In genomic region chr13:101579291-101579802, GRCh38 we compare ENCODE assay signal across 10 cellular contexts.
A peak's percentile ranks its signal among the peaks of the same experiment; 100 is the strongest.
DNase-seq lines count a peak whose midpoint lies in the region; ATAC-seq and TF ChIP-seq lines count a peak whose summit lies in the region.
"Had no signal": no experiment of that assay in that cellular context is flagged by ENCODE, and none has a peak within 500 bp of the region (broad histone marks: within the 10 kb centered on the region; RNA-seq: fewer than 3 reads in every experiment).

No MANE protein-coding gene starts in this region.

- H3K4me1 ChIP-seq in Panc1 (ENCODE audit: control insufficient read depth, insufficient read depth, low read length) = peaks cover 14% of the 10 kb centered on the region; the same call in 1 of the 2 replicates

- BruUV-seq in Panc1 (replicated peaks; lab: Mats Ljungman, UMichigan) = no TSS peak

- TF ChIP-seq CTCF in Panc1 (IDR thresholded peaks at IDR 0.05) (no peak), fibroblast of the aortic adventitia (IDR thresholded peaks at IDR 0.05; ENCODE audit: insufficient read depth, low read length) (no peak), retinal pigment epithelial cell (conservative IDR thresholded peaks at IDR 0.05; ENCODE audit: low read depth, low read length) (no peak)

- POLR2A ChIA-PET in Panc1 (lab: Charles Lee) = interaction anchor here (0.5 kb wide), 1 partner anchor 54 kb away, joined by 3 read pairs; no protein-coding TSS in a partner anchor

- H3K27ac ChIP-seq in Panc1 (ENCODE audit: low read length) = peak overlapping the region; percentile 12; the same call in 1 of the 2 replicates

- intact Hi-C loops in Panc1 (cut with micrococcal nuclease; ENCODE audit: unreplicated experiment) = no loop called here

- CTCF ChIA-PET in Panc1 (lab: Charles Lee) = no interaction called here

- no peaks in the 10 kb centered on the region for H3K27me3 ChIP-seq in Panc1 (ENCODE audit: control insufficient read depth, insufficient read depth, low read length)

- H3K4me3 ChIP-seq in Panc1 (ENCODE audit: low read depth in 2 of 2, low read length in 2 of 2) = no peak overlapping the region
- H3K4me3 ChIP-seq in fibroblast of the aortic adventitia (ENCODE audit: low read depth, low read length) = no peak overlapping the region
- no peak overlapping the region for H3K4me3 ChIP-seq in retinal pigment epithelial cell (ENCODE audit: low read length)

- DNase-seq in NCI-H1436 (lab: John Stamatoyannopoulos, UW) (peak; percentile 29), NCI-H1436 treated with DMSO at 0.1 percent for 48 hours (lab: John Stamatoyannopoulos, UW) (no peak), Panc1 (ENCODE audit: low read depth, low spot score) (no peak), fibroblast of the aortic adventitia (ENCODE audit: low read depth) (peak; percentile 65), retinal pigment epithelial cell (ENCODE audit: low read depth) (peak; percentile 32), DMS153 treated with DMSO at 0.1 percent for 48 hours (lab: John Stamatoyannopoulos, UW; ENCODE audit: unreplicated experiment) (no peak)
- DNase-seq in activated CD4-positive, alpha-beta T cell treated with anti-CD3 and anti-CD28 coated beads, Interleukin-2, amount 50 U/mL, for 1 hour = no peak
- DNase-seq: ACHN had no signal

- in situ Hi-C loops in Panc1 (cut with HindIII; ENCODE audit: low pct_unique_long_range_greater_than_20kb, low sequenced_read_pairs) = no loop called here

- no peaks in the 10 kb centered on the region for H3K36me3 ChIP-seq in Panc1 (ENCODE audit: control insufficient read depth, insufficient read depth, low read length)

- H3K9me3 ChIP-seq in Panc1 (ENCODE audit: control insufficient read depth, insufficient read depth, low read depth, low read length) = no peaks in the 10 kb centered on the region

- 0 out of 2 replicates have a peak, but pooled peaks have one; percentile 56 for ATAC-seq in Panc1
- no peak for ATAC-seq in HG02759 (IDR thresholded peaks at IDR 0.05; ENCODE audit: unreplicated experiment)
- ATAC-seq: sciatic nerve had no signal

Comparison
In these comparisons a context has a peak if more than half of its experiments do, and no peak if none do; other contexts are left out.
1. DNase-seq: peak in NCI-H1436 (single experiment), fibroblast of the aortic adventitia (single experiment) and retinal pigment epithelial cell (single experiment); none in NCI-H1436 treated with DMSO at 0.1 percent for 48 hours (single experiment), Panc1 (single experiment), activated CD4-positive, alpha-beta T cell treated with anti-CD3 and anti-CD28 coated beads, Interleukin-2, amount 50 U/mL, for 1 hour (single experiment) and DMS153 treated with DMSO at 0.1 percent for 48 hours (single experiment).